ENCODE assay signal across 22 cellular contexts in genomic region chr6:157073596-157073995, GRCh38.
A peak's percentile ranks its signal among the peaks of the same experiment; 100 is the strongest.
DNase-seq lines count a peak whose midpoint lies in the region; ATAC-seq, FAIRE-seq and TF ChIP-seq lines count a peak whose summit lies in the region.
"Had no signal": no experiment of that assay in that cellular context is flagged by ENCODE, and none has a peak within 500 bp of the region (broad histone marks: within the 10 kb centered on the region; RNA-seq: fewer than 3 reads in every experiment).

No MANE protein-coding gene starts in this region.

- H3K9me3 Mint-ChIP-seq in activated T-helper 1 cell treated with anti-CD3 and anti-CD28 coated beads, Interleukin-12 subunit alpha, Interleukin-12 subunit beta, Interleukin-2, Interleukin-4 antibody, amounts not matched to agents 30 ng/mL and 10 ng/mL and 1 ng/mL, durations not matched to agents 14 hours and 24 hours and 36 hours: no peaks in the 10 kb centered on the region
- no peaks in the 10 kb centered on the region for H3K9me3 Mint-ChIP-seq in endodermal cell
- H3K9me3 Mint-ChIP-seq: CD14-positive monocyte, GM23338 had no signal

- H3K27ac Mint-ChIP-seq in activated T-helper 1 cell treated with anti-CD3 and anti-CD28 coated beads, Interleukin-12 subunit alpha, Interleukin-12 subunit beta, Interleukin-2, Interleukin-4 antibody, amounts not matched to agents 30 ng/mL and 10 ng/mL and 1 ng/mL, durations not matched to agents 14 hours and 24 hours and 36 hours: peak overlapping the region; percentile 42
- peak overlapping the region; percentile 67 for H3K27ac Mint-ChIP-seq in endodermal cell
- H3K27ac Mint-ChIP-seq: GM23338, IgD-negative memory B cell had no signal

- no peaks in the 10 kb centered on the region for H3K36me3 ChIP-seq in right atrium auricular region
- no peaks in the 10 kb centered on the region for H3K36me3 ChIP-seq in endodermal cell (ENCODE audit: control insufficient read depth, insufficient read depth, low read length)
- no peaks in the 10 kb centered on the region for H3K36me3 ChIP-seq in pancreas
- H3K36me3 ChIP-seq in mucosa of descending colon (ENCODE audit: low read depth): no peaks in the 10 kb centered on the region

- peaks cover 9% of the 10 kb centered on the region for H3K36me3 Mint-ChIP-seq in activated T-helper 1 cell treated with anti-CD3 and anti-CD28 coated beads, Interleukin-12 subunit alpha, Interleukin-12 subunit beta, Interleukin-2, Interleukin-4 antibody, amounts not matched to agents 30 ng/mL and 10 ng/mL and 1 ng/mL, durations not matched to agents 14 hours and 24 hours and 36 hours (ENCODE audit: low read depth)
- H3K36me3 Mint-ChIP-seq in endodermal cell (ENCODE audit: low read depth): peaks cover 11% of the 10 kb centered on the region

- 78 to 81% methylated on average over 2 to 4 of the region's 4 CpGs for WGBS in endodermal cell (ENCODE audit: insufficient coverage in 1 of 2, insufficient read length in 1 of 2), 2 experiments
- WGBS in pancreas, 2 donors: 35 to 48% methylated on average over 4 of the region's 4 CpGs

- DNase-seq in left ventricle myocardium superior (no peak), right atrium auricular region (ENCODE audit: low spot score) (no peak), endodermal cell (no peak), pancreas (no peak), OCI-M1 (lab: John Stamatoyannopoulos, UW) (no peak), left colon (no peak), mucosa of descending colon (no peak)
- no peak for DNase-seq in activated T-helper 1 cell treated with anti-CD3 and anti-CD28 coated beads, Interleukin-12 subunit alpha, Interleukin-12 subunit beta, Interleukin-2, Interleukin-4 antibody, amounts not matched to agents 30 ng/mL and 10 ng/mL and 1 ng/mL, durations not matched to agents 14 hours and 24 hours and 36 hours (ENCODE audit: low spot score)
- DNase-seq: DMS53, GDM1, HCEC 1CT, Kasumi-1, NCI-H1417 treated with DMSO at 0.1 percent for 48 hours, NCI-H187, NCI-H446, NCI-H526 had no signal

- no peak for TF ChIP-seq CTCF in right atrium auricular region (IDR thresholded peaks at IDR 0.05)
- TF ChIP-seq CTCF in endodermal cell (conservative IDR thresholded peaks at IDR 0.05): peak; percentile 17
- no peak for TF ChIP-seq CTCF in pancreas (IDR thresholded peaks at IDR 0.05)
- no peak for TF ChIP-seq CTCF in mucosa of descending colon (IDR thresholded peaks at IDR 0.05)

- H3K4me3 Mint-ChIP-seq in activated T-helper 1 cell treated with anti-CD3 and anti-CD28 coated beads, Interleukin-12 subunit alpha, Interleukin-12 subunit beta, Interleukin-2, Interleukin-4 antibody, amounts not matched to agents 30 ng/mL and 10 ng/mL and 1 ng/mL, durations not matched to agents 14 hours and 24 hours and 36 hours: no peak overlapping the region
- no peak overlapping the region for H3K4me3 Mint-ChIP-seq in endodermal cell
- H3K4me3 Mint-ChIP-seq: CD14-positive monocyte, GM23338 had no signal

- H3K27ac ChIP-seq in right atrium auricular region: no peak overlapping the region
- H3K27ac ChIP-seq in endodermal cell (ENCODE audit: low read depth, low read length): no peak overlapping the region
- H3K27ac ChIP-seq in pancreas: no peak overlapping the region

- H3K27me3 ChIP-seq in right atrium auricular region (no peaks in the 10 kb centered on the region), endodermal cell (ENCODE audit: control insufficient read depth, insufficient read depth, low read length, poor library complexity, severe bottlenecking) (no peaks in the 10 kb centered on the region), pancreas (no peaks in the 10 kb centered on the region)

- H3K4me3 ChIP-seq in right atrium auricular region (no peak overlapping the region), endodermal cell (ENCODE audit: low read length) (no peak overlapping the region), pancreas (no peak overlapping the region), mucosa of descending colon (no peak overlapping the region)
- H3K4me3 ChIP-seq: GM23338 had no signal

- peaks cover 63% of the 10 kb centered on the region for H3K4me1 Mint-ChIP-seq in activated T-helper 1 cell treated with anti-CD3 and anti-CD28 coated beads, Interleukin-12 subunit alpha, Interleukin-12 subunit beta, Interleukin-2, Interleukin-4 antibody, amounts not matched to agents 30 ng/mL and 10 ng/mL and 1 ng/mL, durations not matched to agents 14 hours and 24 hours and 36 hours (ENCODE audit: low read depth)
- peaks cover 33% of the 10 kb centered on the region for H3K4me1 Mint-ChIP-seq in endodermal cell

- no peak overlapping the region for H3K9ac ChIP-seq in endodermal cell (ENCODE audit: extremely low read depth, low read length, poor library complexity, severe bottlenecking)

- peak; percentile 27 for ATAC-seq in left ventricle myocardium superior
- peak in 3 of 4 donors; percentile 27 to 60 (median 39) for ATAC-seq in pancreas
- ATAC-seq in left colon: no peak
- no peak for ATAC-seq in mucosa of descending colon
- ATAC-seq: GM23338 had no signal

- no peak for FAIRE-seq in pancreas (lab: Jason Lieb, UNC)
- FAIRE-seq: A204.1, HTR-8/SVneo, RCC 7860 had no signal

- H3K4me1 ChIP-seq in right atrium auricular region: peaks cover 0 to 50% of the 10 kb centered on the region in 2 donors
- H3K4me1 ChIP-seq in endodermal cell (ENCODE audit: control insufficient read depth, insufficient read depth, low read length): peaks cover 6% of the 10 kb centered on the region
- H3K4me1 ChIP-seq in pancreas: peaks cover 8 to 27% (median 25%) of the 10 kb centered on the region in 3 donors
- H3K4me1 ChIP-seq in mucosa of descending colon (ENCODE audit: low read depth): no peaks in the 10 kb centered on the region

- H3K27me3 Mint-ChIP-seq in activated T-helper 1 cell treated with anti-CD3 and anti-CD28 coated beads, Interleukin-12 subunit alpha, Interleukin-12 subunit beta, Interleukin-2, Interleukin-4 antibody, amounts not matched to agents 30 ng/mL and 10 ng/mL and 1 ng/mL, durations not matched to agents 14 hours and 24 hours and 36 hours (ENCODE audit: insufficient read depth): no peaks in the 10 kb centered on the region
- H3K27me3 Mint-ChIP-seq in endodermal cell (ENCODE audit: insufficient read depth): no peaks in the 10 kb centered on the region
- H3K27me3 Mint-ChIP-seq: IgD-negative memory B cell had no signal

- H3K9me3 ChIP-seq in right atrium auricular region (no peaks in the 10 kb centered on the region), endodermal cell (ENCODE audit: control insufficient read depth, low read length) (no peaks in the 10 kb centered on the region), pancreas (no peaks in the 10 kb centered on the region), mucosa of descending colon (no peaks in the 10 kb centered on the region)

- intact Hi-C loops in left ventricle myocardium superior (cut with micrococcal nuclease) (no loop called here), pancreas (cut with DNase I) (no loop called here), left colon (cut with DNase I, micrococcal nuclease) (no loop called here), mucosa of descending colon (cut with DNase I, micrococcal nuclease) (no loop called here)
- intact Hi-C loops in activated T-helper 1 cell treated with anti-CD3 and anti-CD28 coated beads, Interleukin-12 subunit alpha, Interleukin-12 subunit beta, Interleukin-2, Interleukin-4 antibody, amounts not matched to agents 30 ng/mL and 10 ng/mL and 1 ng/mL, durations not matched to agents 14 hours and 24 hours and 36 hours (cut with micrococcal nuclease): no loop called here

Comparison
In these comparisons a context has a peak if more than half of its experiments do, and no peak if none do; other contexts are left out.
1. ATAC-seq: peak in left ventricle myocardium superior (single experiment) and pancreas (3 of 4); none in left colon (single experiment) and mucosa of descending colon (single experiment).